In genomic region chr2:241992753-241993152, GRCh38 we compare ENCODE assay signal across 24 cellular contexts.
"Had no signal": no experiment of that assay in that cellular context is flagged by ENCODE, and none has a peak within 500 bp of the region (broad histone marks: within the 10 kb centered on the region; RNA-seq: fewer than 3 reads in every experiment).

No MANE protein-coding gene starts in this region.

- H3K27ac ChIP-seq: neutrophil, pancreas, psoas muscle, right lobe of liver, skin epidermis, stomach, thoracic aorta, thyroid gland, tibial nerve, upper lobe of left lung, vagina had no signal

- H3K36me3 ChIP-seq: neutrophil, right lobe of liver, stomach, thoracic aorta, thyroid gland, tibial nerve, upper lobe of left lung, vagina had no signal

- H3K27me3 ChIP-seq: neutrophil, pancreas, right lobe of liver, stomach, thyroid gland, tibial nerve, upper lobe of left lung, vagina had no signal

- ATAC-seq: naive thymus-derived CD8-positive, alpha-beta T cell; pancreas; psoas muscle; right cardiac atrium; stimulated activated effector memory CD8-positive, alpha-beta T cell treated with anti-CD3 and anti-CD28 coated beads, Interleukin-12 subunit alpha, Interleukin-12 subunit beta, amount 100 ng/mL, for 72 hours; stimulated activated naive B cell treated with anti-CD40 and anti-IgM and Interleukin-4, amounts not matched to agents 10 μg/mL and 1 μg/mL and 100 μg/mL, for 72 hours had no signal

- DNase-seq: naive thymus-derived CD8-positive, alpha-beta T cell; nephron progenitor cell; nucleus accumbens; psoas muscle; right cardiac atrium; right lobe of liver; stimulated activated CD4-positive, alpha-beta T cell treated with anti-CD3 and anti-CD28 coated beads, Interleukin-15, amount 100 ng/mL, for 24 hours; stimulated activated CD4-positive, alpha-beta T cell treated with anti-CD3 and anti-CD28 coated beads, Interleukin-2, amount 100 ng/mL, for 24 hours; stimulated activated CD4-positive, alpha-beta T cell treated with anti-CD3 and anti-CD28 coated beads, Interleukin-2, amount 100 ng/mL, for 48 hours; stimulated activated CD4-positive, alpha-beta T cell treated with anti-CD3 and anti-CD28 coated beads, Interleukin-4, amount 100 ng/mL, for 24 hours; stimulated activated naive B cell treated with anti-CD40 and anti-IgM and Interleukin-4, amounts not matched to agents 10 μg/mL and 1 μg/mL and 100 μg/mL, for 72 hours; stimulated activated naive CD4-positive, alpha-beta T cell treated with Interleukin-2 at 50 U/mL for 16 hours; stomach; thyroid gland; trophoblast cell; upper lobe of left lung had no signal

- H3K4me1 ChIP-seq: psoas muscle, right lobe of liver, stomach, thyroid gland, tibial nerve, upper lobe of left lung, vagina had no signal

- H3K4me3 ChIP-seq: pancreas, psoas muscle, right lobe of liver, skin epidermis, smooth muscle cell, stomach, thoracic aorta, thyroid gland, tibial nerve, upper lobe of left lung, vagina had no signal

- H3K9me3 ChIP-seq: neutrophil, pancreas, psoas muscle, right lobe of liver, stomach, thoracic aorta, thyroid gland, tibial nerve, upper lobe of left lung, vagina had no signal
